Comparison of ENCODE assay signal across 8 cellular contexts in genomic region chr4:124712417-124713212, GRCh38. TPM values are rescaled to one million over a fixed set of nuclear protein-coding genes. Genes with fewer than 3 reads are reported as not detected.
DNase-seq lines count a peak whose midpoint lies in the region; ATAC-seq and TF ChIP-seq lines count a peak whose summit lies in the region.

Gene ANKRD50 (minus strand): TSS chr4:124712732. CDS start chr4:124710511, 2,221 bp downstream.

- peak within 1 kb of the TSS; percentile 77 for H3K4me3 ChIP-seq in AG04449 (ENCODE audit: low read depth, low read length)

- no peak for TF ChIP-seq CTCF in AG04449 (IDR thresholded peaks at IDR 0.05; ENCODE audit: insufficient read depth, low read length, missing control alignments)
- TF ChIP-seq CTCF in WTC11 (IDR thresholded peaks at IDR 0.05) = no peak

- H3K36me3 Mint-ChIP-seq in WTC11 = no peaks in the 10 kb centered on the region

- peaks cover 27% of the 10 kb centered on the region for H3K4me1 Mint-ChIP-seq in WTC11

- CTCF ChIA-PET in AG04449 (lab: Yijun Ruan, JAX) = no interaction called here
- CTCF ChIA-PET in WTC11 (lab: Charles Lee) = interaction anchor here (2.0 kb wide), 1 partner anchor 378 kb away, joined by 4 read pairs; no protein-coding TSS in a partner anchor

- H3K9me3 Mint-ChIP-seq in WTC11 = no peaks in the 10 kb centered on the region

- peak; percentile 52 for ATAC-seq in GM18870 (IDR thresholded peaks at IDR 0.05; ENCODE audit: unreplicated experiment)
- ATAC-seq in HG03103 (IDR thresholded peaks at IDR 0.05; ENCODE audit: low read depth, unreplicated experiment) = peak; percentile 61
- peak; percentile 79 for ATAC-seq in WTC11

- no peaks in the 10 kb centered on the region for H3K27me3 Mint-ChIP-seq in WTC11 (ENCODE audit: low read depth)

- H3K4me3 Mint-ChIP-seq in WTC11 = peak within 1 kb of the TSS; percentile 92

- POLR2A ChIA-PET in AG04449 (lab: Yijun Ruan, JAX) = interaction anchor here (0.5 kb wide), 1 partner anchor 70 kb away, joined by 3 read pairs; no protein-coding TSS in a partner anchor
- POLR2A ChIA-PET in WTC11 (lab: Charles Lee) = interaction anchor here (1.4 kb wide), 1 partner anchor 378 kb away, joined by 3 read pairs; no protein-coding TSS in a partner anchor

- DNase-seq in AG04449 (ENCODE audit: low read depth, low spot score) (peak; percentile 66), NCI-H2171 (lab: John Stamatoyannopoulos, UW) (peak; percentile 80), WTC11 (ENCODE audit: low spot score) (peak; percentile 89), cerebellar cortex (ENCODE audit: low spot score) (peak; percentile 90), islet precursor cell (peak; percentile 98)
- DNase-seq in stimulated activated CD4-positive, alpha-beta T cell treated with anti-CD3 and anti-CD28 coated beads, Interleukin-12 subunit alpha, Interleukin-12 subunit beta, amount 100 ng/mL, for 24 hours (ENCODE audit: low read depth in 2 of 2) = peak; percentile 24 to 47

- peak within 1 kb of the TSS; percentile 100 for H3K27ac Mint-ChIP-seq in WTC11

TF ChIP-seq in WTC11, 78 proteins besides CTCF, POLR2A, EP300 and RAD21 (continues in another document):
- TF ChIP-seq CBFB (CRISPR knock-in tag; IDR thresholded peaks at IDR 0.05; ENCODE audit: low read depth) (peak; percentile 65; the same call in 1 of the 2 replicates), SP1 (CRISPR knock-in tag; conservative IDR thresholded peaks at IDR 0.05) (peak; percentile 85), NFE2L1 (CRISPR knock-in tag; IDR thresholded peaks at IDR 0.05) (peak; percentile 31; the same call in 1 of the 2 replicates), SOX15 (CRISPR knock-in tag; IDR thresholded peaks at IDR 0.05) (0 out of 2 replicates have a peak, but pooled peaks have one; percentile 24), FOXP4 (CRISPR knock-in tag; IDR thresholded peaks at IDR 0.05) (peak; percentile 53; the same call in 1 of the 2 replicates), ATF2 (CRISPR knock-in tag; IDR thresholded peaks at IDR 0.05; ENCODE audit: borderline replicate concordance, low read depth) (no peak), TEAD1 (CRISPR knock-in tag; IDR thresholded peaks at IDR 0.05) (peak; percentile 71; the same call in 1 of the 2 replicates), ESRRA (CRISPR knock-in tag; IDR thresholded peaks at IDR 0.05; ENCODE audit: borderline replicate concordance) (no peak), E2F5 (CRISPR knock-in tag; IDR thresholded peaks at IDR 0.05) (0 out of 2 replicates have a peak, but pooled peaks have one; percentile 16), MAX (CRISPR knock-in tag; IDR thresholded peaks at IDR 0.05) (peak; percentile 11; the same call in 1 of the 2 replicates), OVOL2 (CRISPR knock-in tag; IDR thresholded peaks at IDR 0.05; ENCODE audit: borderline replicate concordance) (no peak; the same call in 1 of the 2 replicates), IRF1 (CRISPR knock-in tag; IDR thresholded peaks at IDR 0.05) (peak; percentile 69), ETV6 (CRISPR knock-in tag; IDR thresholded peaks at IDR 0.05) (peak; percentile 29; the same call in 1 of the 2 replicates)
- TF ChIP-seq, protein P1, sequence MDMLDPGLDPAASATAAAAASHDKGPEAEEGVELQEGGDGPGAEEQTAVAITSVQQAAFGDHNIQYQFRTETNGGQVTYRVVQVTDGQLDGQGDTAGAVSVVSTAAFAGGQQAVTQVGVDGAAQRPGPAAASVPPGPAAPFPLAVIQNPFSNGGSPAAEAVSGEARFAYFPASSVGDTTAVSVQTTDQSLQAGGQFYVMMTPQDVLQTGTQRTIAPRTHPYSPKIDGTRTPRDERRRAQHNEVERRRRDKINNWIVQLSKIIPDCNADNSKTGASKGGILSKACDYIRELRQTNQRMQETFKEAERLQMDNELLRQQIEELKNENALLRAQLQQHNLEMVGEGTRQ (CRISPR knock-in tag; IDR thresholded peaks at IDR 0.05) = 0 out of 2 replicates have a peak, but pooled peaks have one; percentile 6
- TF ChIP-seq, protein P2, sequence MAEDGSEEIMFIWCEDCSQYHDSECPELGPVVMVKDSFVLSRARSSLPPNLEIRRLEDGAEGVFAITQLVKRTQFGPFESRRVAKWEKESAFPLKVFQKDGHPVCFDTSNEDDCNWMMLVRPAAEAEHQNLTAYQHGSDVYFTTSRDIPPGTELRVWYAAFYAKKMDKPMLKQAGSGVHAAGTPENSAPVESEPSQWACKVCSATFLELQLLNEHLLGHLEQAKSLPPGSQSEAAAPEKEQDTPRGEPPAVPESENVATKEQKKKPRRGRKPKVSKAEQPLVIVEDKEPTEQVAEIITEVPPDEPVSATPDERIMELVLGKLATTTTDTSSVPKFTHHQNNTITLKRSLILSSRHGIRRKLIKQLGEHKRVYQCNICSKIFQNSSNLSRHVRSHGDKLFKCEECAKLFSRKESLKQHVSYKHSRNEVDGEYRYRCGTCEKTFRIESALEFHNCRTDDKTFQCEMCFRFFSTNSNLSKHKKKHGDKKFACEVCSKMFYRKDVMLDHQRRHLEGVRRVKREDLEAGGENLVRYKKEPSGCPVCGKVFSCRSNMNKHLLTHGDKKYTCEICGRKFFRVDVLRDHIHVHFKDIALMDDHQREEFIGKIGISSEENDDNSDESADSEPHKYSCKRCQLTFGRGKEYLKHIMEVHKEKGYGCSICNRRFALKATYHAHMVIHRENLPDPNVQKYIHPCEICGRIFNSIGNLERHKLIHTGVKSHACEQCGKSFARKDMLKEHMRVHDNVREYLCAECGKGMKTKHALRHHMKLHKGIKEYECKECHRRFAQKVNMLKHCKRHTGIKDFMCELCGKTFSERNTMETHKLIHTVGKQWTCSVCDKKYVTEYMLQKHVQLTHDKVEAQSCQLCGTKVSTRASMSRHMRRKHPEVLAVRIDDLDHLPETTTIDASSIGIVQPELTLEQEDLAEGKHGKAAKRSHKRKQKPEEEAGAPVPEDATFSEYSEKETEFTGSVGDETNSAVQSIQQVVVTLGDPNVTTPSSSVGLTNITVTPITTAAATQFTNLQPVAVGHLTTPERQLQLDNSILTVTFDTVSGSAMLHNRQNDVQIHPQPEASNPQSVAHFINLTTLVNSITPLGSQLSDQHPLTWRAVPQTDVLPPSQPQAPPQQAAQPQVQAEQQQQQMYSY (CRISPR knock-in tag; IDR thresholded peaks at IDR 0.05) = peak; percentile 68
- TF ChIP-seq, protein P3, sequence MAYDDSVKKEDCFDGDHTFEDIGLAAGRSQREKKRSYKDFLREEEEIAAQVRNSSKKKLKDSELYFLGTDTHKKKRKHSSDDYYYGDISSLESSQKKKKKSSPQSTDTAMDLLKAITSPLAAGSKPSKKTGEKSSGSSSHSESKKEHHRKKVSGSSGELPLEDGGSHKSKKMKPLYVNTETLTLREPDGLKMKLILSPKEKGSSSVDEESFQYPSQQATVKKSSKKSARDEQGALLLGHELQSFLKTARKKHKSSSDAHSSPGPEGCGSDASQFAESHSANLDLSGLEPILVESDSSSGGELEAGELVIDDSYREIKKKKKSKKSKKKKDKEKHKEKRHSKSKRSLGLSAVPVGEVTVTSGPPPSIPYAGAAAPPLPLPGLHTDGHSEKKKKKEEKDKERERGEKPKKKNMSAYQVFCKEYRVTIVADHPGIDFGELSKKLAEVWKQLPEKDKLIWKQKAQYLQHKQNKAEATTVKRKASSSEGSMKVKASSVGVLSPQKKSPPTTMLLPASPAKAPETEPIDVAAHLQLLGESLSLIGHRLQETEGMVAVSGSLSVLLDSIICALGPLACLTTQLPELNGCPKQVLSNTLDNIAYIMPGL (CRISPR knock-in tag; IDR thresholded peaks at IDR 0.05) = no peak; the same call in 1 of the 2 replicates

RNA-seq across cellular contexts. Expression of gene ANKRD50, which starts in this region (rescaled TPM):
- 17.3 to 18.4 TPM (median 18.1 TPM) in 3 replicates for total RNA-seq in WTC11 (2021)

Comparison
In these comparisons a context has a peak if more than half of its experiments do, and no peak if none do; other contexts are left out.
1. Peak in every context shown above with its lines: DNase-seq, ATAC-seq and H3K4me3 ChIP-seq.
2. DNase-seq: peak in every context shown above with its lines; median percentile 98 in islet precursor cell; 90 in cerebellar cortex; 89 in WTC11; 80 in NCI-H2171; 66 in AG04449; 36 in stimulated activated CD4-positive, alpha-beta T cell treated with anti-CD3 and anti-CD28 coated beads, Interleukin-12 subunit alpha, Interleukin-12 subunit beta, amount 100 ng/mL, for 24 hours.